In the genomic region with DNA sequence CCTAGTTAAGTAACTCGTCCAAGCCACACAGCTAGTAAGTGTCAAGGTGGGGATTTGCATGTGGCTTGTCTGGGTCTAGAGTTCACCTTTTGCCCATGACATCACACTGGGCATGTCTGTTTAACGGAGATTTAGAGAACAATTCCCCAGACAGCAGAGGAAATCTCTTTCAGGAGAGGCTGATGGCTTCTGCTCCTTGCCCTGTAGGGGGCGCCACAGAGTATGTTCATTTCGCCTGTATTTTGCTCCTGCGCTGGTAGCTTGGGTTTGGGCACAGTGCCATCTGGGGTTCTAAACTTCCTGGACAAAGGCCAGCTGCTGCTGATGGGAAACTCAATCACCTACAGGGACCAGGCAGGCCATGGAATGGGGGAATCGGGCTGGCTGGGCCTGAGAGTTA, we compare ENCODE assay signal across 9 cellular contexts. TPM values are rescaled to one million over a fixed set of nuclear protein-coding genes. Genes with fewer than 3 reads are reported as not detected.
DNase-seq lines count a peak whose midpoint lies in the region; ATAC-seq, FAIRE-seq and TF ChIP-seq lines count a peak whose summit lies in the region.
"Had no signal": no experiment of that assay in that cellular context is flagged by ENCODE, and none has a peak within 500 bp of the region (broad histone marks: within the 10 kb centered on the region; RNA-seq: fewer than 3 reads in every experiment).

No MANE protein-coding gene starts in this region.

- FAIRE-seq in GM12892 (lab: Jason Lieb, UNC) (peak; percentile 17), RCC 7860 (lab: Jason Lieb, UNC) (no peak)

- no peaks in the 10 kb centered on the region for H3K36me3 Mint-ChIP-seq in stimulated activated memory B cell treated with anti-CD40 and anti-IgM and Interleukin-4, amounts not matched to agents 10 μg/mL and 1 μg/mL and 100 μg/mL, for 72 hours

- no peak for DNase-seq in AG09319 (ENCODE audit: extremely low read depth, low read depth)
- DNase-seq in GM12892 (ENCODE audit: insufficient read length): no peak
- peak; percentile 68 for DNase-seq in activated CD4-positive, alpha-beta T cell treated with anti-CD3 and anti-CD28 coated beads for 48 hours
- peak; percentile 76 for DNase-seq in iPS-NIHi7 (ENCODE audit: extremely low spot score)
- DNase-seq in RCC 7860 (ENCODE audit: low spot score): no peak
- DNase-seq: stimulated activated naive B cell treated with anti-CD40 and anti-IgM and Interleukin-4, amounts not matched to agents 10 μg/mL and 1 μg/mL and 100 μg/mL, for 72 hours had no signal

- no peak for ATAC-seq in GM19035 (IDR thresholded peaks at IDR 0.05; ENCODE audit: unreplicated experiment)
- no peak for ATAC-seq in stimulated activated memory B cell treated with anti-CD40 and anti-IgM and Interleukin-4, amounts not matched to agents 10 μg/mL and 1 μg/mL and 100 μg/mL, for 72 hours
- no peak for ATAC-seq in HG03135 (IDR thresholded peaks at IDR 0.05; ENCODE audit: unreplicated experiment)

- no peak for TF ChIP-seq POLR2A in GM12892 (IDR thresholded peaks at IDR 0.05; ENCODE audit: low read depth, low read length)

- TF ChIP-seq CTCF in AG09319 (IDR thresholded peaks at IDR 0.05; ENCODE audit: low read depth, low read length): peak; percentile 35

- no peak overlapping the region for H3K4me3 Mint-ChIP-seq in stimulated activated memory B cell treated with anti-CD40 and anti-IgM and Interleukin-4, amounts not matched to agents 10 μg/mL and 1 μg/mL and 100 μg/mL, for 72 hours
- H3K4me3 Mint-ChIP-seq: stimulated activated naive B cell treated with anti-CD40 and anti-IgM and Interleukin-4, amounts not matched to agents 10 μg/mL and 1 μg/mL and 100 μg/mL, for 72 hours had no signal

- no peaks in the 10 kb centered on the region for H3K9me3 Mint-ChIP-seq in stimulated activated memory B cell treated with anti-CD40 and anti-IgM and Interleukin-4, amounts not matched to agents 10 μg/mL and 1 μg/mL and 100 μg/mL, for 72 hours

- no peak overlapping the region for H3K27ac Mint-ChIP-seq in stimulated activated memory B cell treated with anti-CD40 and anti-IgM and Interleukin-4, amounts not matched to agents 10 μg/mL and 1 μg/mL and 100 μg/mL, for 72 hours
- H3K27ac Mint-ChIP-seq: stimulated activated naive B cell treated with anti-CD40 and anti-IgM and Interleukin-4, amounts not matched to agents 10 μg/mL and 1 μg/mL and 100 μg/mL, for 72 hours had no signal

- peaks cover 25% of the 10 kb centered on the region for H3K27me3 Mint-ChIP-seq in stimulated activated memory B cell treated with anti-CD40 and anti-IgM and Interleukin-4, amounts not matched to agents 10 μg/mL and 1 μg/mL and 100 μg/mL, for 72 hours

- H3K4me1 Mint-ChIP-seq in stimulated activated memory B cell treated with anti-CD40 and anti-IgM and Interleukin-4, amounts not matched to agents 10 μg/mL and 1 μg/mL and 100 μg/mL, for 72 hours: peaks cover 7% of the 10 kb centered on the region

RNA-seq across cellular contexts. Expression of a gene that starts 20.4 kb away (rescaled TPM):
- not detected for polyA plus RNA-seq in GM12892 (2012; ENCODE audit: missing spikeins)

RNA-seq across cellular contexts. Expression of a gene that starts 31.8 kb away (rescaled TPM):
- polyA plus RNA-seq in GM12892 (2012; ENCODE audit: missing spikeins): 0.49 TPM

Comparison
In these comparisons a context has a peak if more than half of its experiments do, and no peak if none do; other contexts are left out.
1. DNase-seq: peak in activated CD4-positive, alpha-beta T cell treated with anti-CD3 and anti-CD28 coated beads for 48 hours (single experiment) and iPS-NIHi7 (single experiment); none in AG09319 (single experiment), GM12892 (single experiment) and RCC 7860 (single experiment).